18 cellular contexts compared by ENCODE assay signal in genomic region chr22:48953830-48954229, GRCh38.
DNase-seq lines count a peak whose midpoint lies in the region; ATAC-seq and TF ChIP-seq lines count a peak whose summit lies in the region.
"Had no signal": no experiment of that assay in that cellular context is flagged by ENCODE, and none has a peak within 500 bp of the region (broad histone marks: within the 10 kb centered on the region; RNA-seq: fewer than 3 reads in every experiment).

No MANE protein-coding gene starts in this region.

- peaks cover 0 to 9% (median 5%) of the 10 kb centered on the region in 7 donors for H3K9me3 Mint-ChIP-seq in CD14-positive monocyte
- H3K9me3 Mint-ChIP-seq in stimulated activated effector memory CD8-positive, alpha-beta T cell treated with anti-CD3 and anti-CD28 coated beads, Interleukin-12 subunit alpha, Interleukin-12 subunit beta, amount 100 ng/mL, for 72 hours = peaks cover 8% of the 10 kb centered on the region

- H3K4me3 ChIP-seq in right atrium auricular region (no peak overlapping the region), left ventricle myocardium inferior (no peak overlapping the region)

- TF ChIP-seq CTCF in right atrium auricular region (IDR thresholded peaks at IDR 0.05) = no peak
- TF ChIP-seq CTCF in left ventricle myocardium inferior (IDR thresholded peaks at IDR 0.05; ENCODE audit: borderline replicate concordance) = no peak
- TF ChIP-seq CTCF in CD14-positive monocyte (IDR thresholded peaks at IDR 0.05) = no peak

- ATAC-seq in stimulated activated effector memory CD8-positive, alpha-beta T cell treated with anti-CD3 and anti-CD28 coated beads, Interleukin-12 subunit alpha, Interleukin-12 subunit beta, amount 100 ng/mL, for 72 hours = no peak
- ATAC-seq: HepG2 had no signal

- H3K27me3 ChIP-seq in right atrium auricular region = no peaks in the 10 kb centered on the region
- H3K27me3 ChIP-seq in left ventricle myocardium inferior (ENCODE audit: low read depth) = peaks cover 49% of the 10 kb centered on the region

- no peak overlapping the region for H3K27ac ChIP-seq in right atrium auricular region
- no peak overlapping the region for H3K27ac ChIP-seq in left ventricle myocardium inferior (replicated peaks)

- intact Hi-C loops in left ventricle myocardium inferior (cut with micrococcal nuclease) (no loop called here), posterior vena cava (cut with DNase I) (no loop called here), CD14-positive monocyte (cut with micrococcal nuclease) (no loop called here)

- no peaks in the 10 kb centered on the region for H3K4me1 ChIP-seq in right atrium auricular region
- H3K4me1 ChIP-seq in left ventricle myocardium inferior = no peaks in the 10 kb centered on the region

- no peak overlapping the region for H3K4me3 Mint-ChIP-seq in CD14-positive monocyte
- H3K4me3 Mint-ChIP-seq in stimulated activated effector memory CD8-positive, alpha-beta T cell treated with anti-CD3 and anti-CD28 coated beads, Interleukin-12 subunit alpha, Interleukin-12 subunit beta, amount 100 ng/mL, for 72 hours = no peak overlapping the region
- H3K4me3 Mint-ChIP-seq: HFFc6 had no signal

- H3K36me3 Mint-ChIP-seq in CD14-positive monocyte = no peaks in the 10 kb centered on the region
- no peaks in the 10 kb centered on the region for H3K36me3 Mint-ChIP-seq in stimulated activated effector memory CD8-positive, alpha-beta T cell treated with anti-CD3 and anti-CD28 coated beads, Interleukin-12 subunit alpha, Interleukin-12 subunit beta, amount 100 ng/mL, for 72 hours

- H3K36me3 ChIP-seq in right atrium auricular region (no peaks in the 10 kb centered on the region), left ventricle myocardium inferior (no peaks in the 10 kb centered on the region)

- H3K27ac Mint-ChIP-seq in CD14-positive monocyte = no peak overlapping the region
- no peak overlapping the region for H3K27ac Mint-ChIP-seq in stimulated activated effector memory CD8-positive, alpha-beta T cell treated with anti-CD3 and anti-CD28 coated beads, Interleukin-12 subunit alpha, Interleukin-12 subunit beta, amount 100 ng/mL, for 72 hours
- H3K27ac Mint-ChIP-seq: HFFc6 had no signal

- H3K9me3 ChIP-seq in right atrium auricular region (no peaks in the 10 kb centered on the region), left ventricle myocardium inferior (replicated peaks) (peaks cover 7% of the 10 kb centered on the region)

- no peaks in the 10 kb centered on the region for H3K4me1 Mint-ChIP-seq in CD14-positive monocyte
- peaks cover 13% of the 10 kb centered on the region for H3K4me1 Mint-ChIP-seq in stimulated activated effector memory CD8-positive, alpha-beta T cell treated with anti-CD3 and anti-CD28 coated beads, Interleukin-12 subunit alpha, Interleukin-12 subunit beta, amount 100 ng/mL, for 72 hours

- TF ChIP-seq POLR2A in erythroblast (IDR thresholded peaks at IDR 0.05; ENCODE audit: low read length) = no peak

- DNase-seq in right atrium auricular region (ENCODE audit: low spot score) = peak; percentile 16
- no peak for DNase-seq in left ventricle myocardium inferior
- peak; percentile 21 for DNase-seq in islet precursor cell
- DNase-seq in posterior vena cava (ENCODE audit: low spot score) = peak; percentile 38
- no peak for DNase-seq in CD14-positive monocyte (ENCODE audit: low spot score)
- DNase-seq in erythroblast (lab: John Stamatoyannopoulos, UW) = no peak
- DNase-seq in stimulated activated effector memory CD8-positive, alpha-beta T cell treated with anti-CD3 and anti-CD28 coated beads, Interleukin-12 subunit alpha, Interleukin-12 subunit beta, amount 100 ng/mL, for 72 hours (ENCODE audit: low spot score in 2 of 2) = no peak
- DNase-seq: ACHN, C1 segment of cervical spinal cord, DMS79, HFFc6, KG1, MV-4-11, NCI-H1417, NCI-H187 treated with DMSO at 0.1 percent for 48 hours, NCI-H345, SIG-M5 had no signal

- H3K27me3 Mint-ChIP-seq in CD14-positive monocyte (ENCODE audit: low read depth in 3 of 3) = peaks cover 0 to 5% (median under 1%) of the 10 kb centered on the region in 3 donors

Comparison
In these comparisons a context has a peak if more than half of its experiments do, and no peak if none do; other contexts are left out.
1. DNase-seq: peak in right atrium auricular region (single experiment), islet precursor cell (single experiment) and posterior vena cava (single experiment); none in left ventricle myocardium inferior (single experiment), CD14-positive monocyte (single experiment), erythroblast (0 of 2) and stimulated activated effector memory CD8-positive, alpha-beta T cell treated with anti-CD3 and anti-CD28 coated beads, Interleukin-12 subunit alpha, Interleukin-12 subunit beta, amount 100 ng/mL, for 72 hours (0 of 2).